7 cellular contexts compared by ENCODE assay signal in the genomic region with DNA sequence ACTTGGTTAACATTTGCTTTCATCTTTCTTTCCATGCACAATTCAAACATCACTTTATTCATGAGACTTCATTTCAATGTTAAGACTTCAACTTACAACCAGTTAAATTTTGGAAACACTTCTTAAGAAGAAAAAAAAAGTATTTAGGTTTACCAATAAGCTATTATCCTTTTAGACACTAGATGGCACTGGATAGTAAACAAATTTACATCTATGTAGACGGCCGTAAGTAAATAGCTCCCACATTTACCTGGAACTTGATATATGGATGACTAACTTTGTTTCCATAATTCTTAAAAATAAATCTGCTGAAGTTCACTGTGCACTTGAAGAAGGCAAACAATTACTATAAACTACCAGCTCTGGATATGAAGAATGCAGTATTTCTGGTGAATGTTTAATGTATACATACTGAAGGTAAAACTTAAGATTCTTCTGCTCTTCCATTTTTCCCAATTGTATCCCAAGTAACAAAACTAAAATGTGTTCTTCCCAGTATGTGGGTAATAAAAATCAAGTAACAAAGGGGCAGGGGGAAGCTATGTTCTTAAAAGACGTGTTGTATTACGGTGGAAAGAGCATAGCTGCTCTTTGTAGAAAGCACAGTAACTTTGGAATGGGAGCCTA.
DNase-seq lines count a peak whose midpoint lies in the region; ATAC-seq, FAIRE-seq and TF ChIP-seq lines count a peak whose summit lies in the region.

No MANE protein-coding gene starts in this region.

- H3K27me3 Mint-ChIP-seq in glutamatergic neuron (ENCODE audit: unreplicated experiment) = peaks cover 3% of the 10 kb centered on the region
- H3K27me3 Mint-ChIP-seq in activated T-helper 2 cell treated with anti-CD3 and anti-CD28 coated beads, Interferon-gamma antibody, Interleukin-2, Interleukin-4, amounts not matched to agents 10 μg/mL and 5 μg/mL and 100 μg/mL, durations not matched to agents 14 hours and 24 hours and 36 hours (ENCODE audit: low read depth) = no peaks in the 10 kb centered on the region

- H3K4me1 Mint-ChIP-seq in glutamatergic neuron (ENCODE audit: low read depth, unreplicated experiment) = peaks cover under 1% of the 10 kb centered on the region
- H3K4me1 Mint-ChIP-seq in activated T-helper 2 cell treated with anti-CD3 and anti-CD28 coated beads, Interferon-gamma antibody, Interleukin-2, Interleukin-4, amounts not matched to agents 10 μg/mL and 5 μg/mL and 100 μg/mL, durations not matched to agents 14 hours and 24 hours and 36 hours (ENCODE audit: low read depth) = no peaks in the 10 kb centered on the region

- peaks cover 3% of the 10 kb centered on the region for H3K9me3 Mint-ChIP-seq in glutamatergic neuron (ENCODE audit: unreplicated experiment)
- no peaks in the 10 kb centered on the region for H3K9me3 Mint-ChIP-seq in activated T-helper 2 cell treated with anti-CD3 and anti-CD28 coated beads, Interferon-gamma antibody, Interleukin-2, Interleukin-4, amounts not matched to agents 10 μg/mL and 5 μg/mL and 100 μg/mL, durations not matched to agents 14 hours and 24 hours and 36 hours

- no peak for FAIRE-seq in HTR-8/SVneo (lab: Jason Lieb, UNC)
- no peak for FAIRE-seq in urothelium cell line (lab: Jason Lieb, UNC)

- no peak overlapping the region for H3K27ac ChIP-seq in SK-N-MC
- no peak overlapping the region for H3K27ac ChIP-seq in sigmoid colon

- no peak overlapping the region for H3K27ac Mint-ChIP-seq in glutamatergic neuron (ENCODE audit: unreplicated experiment)
- no peak overlapping the region for H3K27ac Mint-ChIP-seq in activated T-helper 2 cell treated with anti-CD3 and anti-CD28 coated beads, Interferon-gamma antibody, Interleukin-2, Interleukin-4, amounts not matched to agents 10 μg/mL and 5 μg/mL and 100 μg/mL, durations not matched to agents 14 hours and 24 hours and 36 hours

- peak; percentile 59 for TF ChIP-seq CTCF in glutamatergic neuron (IDR thresholded peaks at IDR 0.05; ENCODE audit: partially characterized antibody, unreplicated experiment)
- TF ChIP-seq CTCF in sigmoid colon (IDR thresholded peaks at IDR 0.05) = peak in 1 of 4 experiments; percentile 37

- H3K36me3 ChIP-seq in SK-N-MC (ENCODE audit: insufficient read depth, low read length) (no peaks in the 10 kb centered on the region), sigmoid colon (no peaks in the 10 kb centered on the region)

- intact Hi-C loops in activated T-helper 2 cell treated with anti-CD3 and anti-CD28 coated beads, Interferon-gamma antibody, Interleukin-2, Interleukin-4, amounts not matched to agents 10 μg/mL and 5 μg/mL and 100 μg/mL, durations not matched to agents 14 hours and 24 hours and 36 hours (cut with micrococcal nuclease) = loop anchor here (2.0 kb wide), 1 partner anchor 289 kb away; no protein-coding TSS in a partner anchor
- intact Hi-C loops in sigmoid colon (cut with DNase I) = loop anchor here (5.0 kb wide), 1 partner anchor 412 kb away; no protein-coding TSS in a partner anchor

- no peak overlapping the region for H3K4me3 ChIP-seq in SK-N-MC
- H3K4me3 ChIP-seq in sigmoid colon = no peak overlapping the region

- WGBS in sigmoid colon, 2 donors = 33 to 43% methylated on average over 4 of the region's 4 CpGs

- no peak overlapping the region for H3K4me3 Mint-ChIP-seq in glutamatergic neuron (ENCODE audit: unreplicated experiment)
- no peak overlapping the region for H3K4me3 Mint-ChIP-seq in activated T-helper 2 cell treated with anti-CD3 and anti-CD28 coated beads, Interferon-gamma antibody, Interleukin-2, Interleukin-4, amounts not matched to agents 10 μg/mL and 5 μg/mL and 100 μg/mL, durations not matched to agents 14 hours and 24 hours and 36 hours (ENCODE audit: low read depth)

- TF ChIP-seq POLR2A in sigmoid colon (IDR thresholded peaks at IDR 0.05) = no peak

- H3K36me3 Mint-ChIP-seq in glutamatergic neuron (ENCODE audit: unreplicated experiment) = peaks cover 12% of the 10 kb centered on the region
- H3K36me3 Mint-ChIP-seq in activated T-helper 2 cell treated with anti-CD3 and anti-CD28 coated beads, Interferon-gamma antibody, Interleukin-2, Interleukin-4, amounts not matched to agents 10 μg/mL and 5 μg/mL and 100 μg/mL, durations not matched to agents 14 hours and 24 hours and 36 hours (ENCODE audit: low read depth) = no peaks in the 10 kb centered on the region

- no peaks in the 10 kb centered on the region for H3K27me3 ChIP-seq in sigmoid colon

- H3K4me1 ChIP-seq in sigmoid colon = no peaks in the 10 kb centered on the region

- no peak overlapping the region for H3K9ac ChIP-seq in SK-N-MC (ENCODE audit: insufficient read length)

- TF ChIP-seq EP300 in sigmoid colon (IDR thresholded peaks at IDR 0.05) = no peak

- peak; percentile 71 for ATAC-seq in GM18502 (IDR thresholded peaks at IDR 0.05; ENCODE audit: poor library complexity, unreplicated experiment)

- no peaks in the 10 kb centered on the region for H3K9me3 ChIP-seq in SK-N-MC (ENCODE audit: low read depth, low read length)
- H3K9me3 ChIP-seq in sigmoid colon = no peaks in the 10 kb centered on the region

- DNase-seq in HTR-8/SVneo (ENCODE audit: insufficient read length, low spot score) (peak; percentile 5), SK-N-MC (ENCODE audit: low read depth, low spot score) (peak; percentile 24), glutamatergic neuron (no peak), urothelium cell line (ENCODE audit: low spot score) (peak; percentile 14), sigmoid colon (no peak)
- DNase-seq in activated T-helper 2 cell treated with anti-CD3 and anti-CD28 coated beads, Interferon-gamma antibody, Interleukin-2, Interleukin-4, amounts not matched to agents 10 μg/mL and 5 μg/mL and 100 μg/mL, durations not matched to agents 14 hours and 24 hours and 36 hours (ENCODE audit: low spot score) = no peak

Comparison
In these comparisons a context has a peak if more than half of its experiments do, and no peak if none do; other contexts are left out.
1. DNase-seq: peak in HTR-8/SVneo (single experiment), SK-N-MC (single experiment) and urothelium cell line (single experiment); none in glutamatergic neuron (single experiment), activated T-helper 2 cell treated with anti-CD3 and anti-CD28 coated beads, Interferon-gamma antibody, Interleukin-2, Interleukin-4, amounts not matched to agents 10 μg/mL and 5 μg/mL and 100 μg/mL, durations not matched to agents 14 hours and 24 hours and 36 hours (single experiment) and sigmoid colon (single experiment).